In genomic region chr6:114543696-114544095, GRCh38 we compare ENCODE assay signal across 19 cellular contexts.
DNase-seq lines count a peak whose midpoint lies in the region; ATAC-seq and TF ChIP-seq lines count a peak whose summit lies in the region.
"Had no signal": no experiment of that assay in that cellular context is flagged by ENCODE, and none has a peak within 500 bp of the region (broad histone marks: within the 10 kb centered on the region; RNA-seq: fewer than 3 reads in every experiment).

No MANE protein-coding gene starts in this region.

- H3K79me2 ChIP-seq in GM23338 (replicated peaks; ENCODE audit: insufficient read depth) = no peaks in the 10 kb centered on the region
- H3K79me2 ChIP-seq in PC-3 (ENCODE audit: low read length) = no peaks in the 10 kb centered on the region
- H3K79me2 ChIP-seq in smooth muscle cell (ENCODE audit: low read depth) = no peaks in the 10 kb centered on the region

- no peaks in the 10 kb centered on the region for H3K27me3 ChIP-seq in GM23338 (ENCODE audit: insufficient read depth)
- no peaks in the 10 kb centered on the region for H3K27me3 ChIP-seq in PC-3 (ENCODE audit: low read length)
- no peaks in the 10 kb centered on the region for H3K27me3 ChIP-seq in smooth muscle cell (ENCODE audit: low read depth)
- H3K27me3 ChIP-seq in suprapubic skin = no peaks in the 10 kb centered on the region
- H3K27me3 ChIP-seq: BLaER1 treated with 17β-estradiol and CSF1 and Interleukin-3, amounts not matched to agents 10 nM and 100 nM had no signal

- no peak for TF ChIP-seq EP300 in suprapubic skin (IDR thresholded peaks at IDR 0.05)

- H3K27me3 Mint-ChIP-seq in GM23338 (ENCODE audit: insufficient read depth, low read depth, poor library complexity) = peaks cover 2% of the 10 kb centered on the region
- H3K27me3 Mint-ChIP-seq: B cell, IgD-negative memory B cell had no signal

- BruUV-seq in PC-3 (replicated peaks; lab: Mats Ljungman, UMichigan) = no TSS peak

- CTCF ChIA-PET in PC-3 (lab: Charles Lee) = no interaction called here

- H3K9me3 ChIP-seq in PC-3 (ENCODE audit: low read length) (no peaks in the 10 kb centered on the region), smooth muscle cell (replicated peaks; ENCODE audit: low read depth) (no peaks in the 10 kb centered on the region), suprapubic skin (no peaks in the 10 kb centered on the region)

- no peak overlapping the region for H3K4me2 ChIP-seq in GM23338
- H3K4me2 ChIP-seq in PC-3 (ENCODE audit: low read length) = no peak overlapping the region
- H3K4me2 ChIP-seq in smooth muscle cell = no peak overlapping the region
- H3K4me2 ChIP-seq: BLaER1 treated with 17β-estradiol and CSF1 and Interleukin-3, amounts not matched to agents 10 nM and 100 nM had no signal

- H3K27ac Mint-ChIP-seq in GM23338 = no peak overlapping the region
- H3K27ac Mint-ChIP-seq: B cell; CD8-positive, alpha-beta T cell; IgD-negative memory B cell had no signal

- peaks cover 5% of the 10 kb centered on the region for H3K9me2 ChIP-seq in GM23338 (ENCODE audit: insufficient read depth)
- no peaks in the 10 kb centered on the region for H3K9me2 ChIP-seq in PC-3 (replicated peaks; ENCODE audit: low read length)

- H4K20me1 ChIP-seq in GM23338 (replicated peaks; ENCODE audit: insufficient read depth) (no peaks in the 10 kb centered on the region), PC-3 (ENCODE audit: low read length) (no peaks in the 10 kb centered on the region), smooth muscle cell (ENCODE audit: low read depth) (no peaks in the 10 kb centered on the region)
- H4K20me1 ChIP-seq: BLaER1 treated with 17β-estradiol and CSF1 and Interleukin-3, amounts not matched to agents 10 nM and 100 nM had no signal

- H3K27ac ChIP-seq in GM23338 (ENCODE audit: low read depth) (no peak overlapping the region), PC-3 (ENCODE audit: low read length) (no peak overlapping the region), smooth muscle cell (ENCODE audit: low read depth) (no peak overlapping the region), suprapubic skin (no peak overlapping the region)
- H3K27ac ChIP-seq: BLaER1 treated with 17β-estradiol and CSF1 and Interleukin-3, amounts not matched to agents 10 nM and 100 nM had no signal

- H3K4me3 ChIP-seq in GM23338 (no peak overlapping the region), PC-3 (ENCODE audit: low read length) (no peak overlapping the region), smooth muscle cell (no peak overlapping the region), suprapubic skin (no peak overlapping the region)
- H3K4me3 ChIP-seq: BLaER1 treated with 17β-estradiol and CSF1 and Interleukin-3, amounts not matched to agents 10 nM and 100 nM; GM12878 had no signal

- no peak overlapping the region for H3K9ac ChIP-seq in PC-3 (ENCODE audit: low read length)
- no peak overlapping the region for H3K9ac ChIP-seq in smooth muscle cell (ENCODE audit: low read depth)
- H3K9ac ChIP-seq: BLaER1 treated with 17β-estradiol and CSF1 and Interleukin-3, amounts not matched to agents 10 nM and 100 nM had no signal

- ATAC-seq in GM23338 = no peak
- no peak for ATAC-seq in PC-3
- ATAC-seq: CD8-positive, alpha-beta T cell; GM12878 had no signal

- no peaks in the 10 kb centered on the region for H3K9me3 Mint-ChIP-seq in GM23338

- H3K4me3 Mint-ChIP-seq in GM23338 = no peak overlapping the region
- H3K4me3 Mint-ChIP-seq: B cell; CD8-positive, alpha-beta T cell; IgD-negative memory B cell had no signal

- intact Hi-C loops in PC-3 (cut with micrococcal nuclease) = no loop called here

- H3K36me3 ChIP-seq in GM23338 (ENCODE audit: insufficient read depth) (no peaks in the 10 kb centered on the region), PC-3 (ENCODE audit: low read depth, low read length) (no peaks in the 10 kb centered on the region), smooth muscle cell (ENCODE audit: low read depth) (no peaks in the 10 kb centered on the region), suprapubic skin (no peaks in the 10 kb centered on the region)
- H3K36me3 ChIP-seq: BLaER1 treated with 17β-estradiol and CSF1 and Interleukin-3, amounts not matched to agents 10 nM and 100 nM had no signal

- H3K4me1 Mint-ChIP-seq in GM23338 = no peaks in the 10 kb centered on the region; the same call in 2 of the 3 replicates
- H3K4me1 Mint-ChIP-seq: B cell, IgD-negative memory B cell had no signal

- WGBS in smooth muscle cell (ENCODE audit: low lambda C conversion rate) = 69% methylated on average over 2 of the region's 2 CpGs
- WGBS in suprapubic skin = 43% methylated on average over 2 of the region's 2 CpGs

- DNase-seq in NCI-H748 (lab: John Stamatoyannopoulos, UW; ENCODE audit: unreplicated experiment) (peak; percentile 3), NCI-H748 treated with DMSO at 0.1 percent for 48 hours (lab: John Stamatoyannopoulos, UW) (no peak), GM23338 (ENCODE audit: low spot score) (peak; percentile 8), PC-3 (peak; percentile 7), smooth muscle cell (lab: John Stamatoyannopoulos, UW; ENCODE audit: unreplicated experiment) (no peak), suprapubic skin (ENCODE audit: low spot score in 2 of 2) (no peak), NCI-H2029 (lab: John Stamatoyannopoulos, UW) (no peak)
- DNase-seq: 8988T; Calu3; CD8-positive, alpha-beta T cell; DMS 273 treated with DMSO at 0.1 percent for 48 hours; DMS53; DND-41; EL; KBM-7 had no signal

- H3K36me3 Mint-ChIP-seq in GM23338 (ENCODE audit: low read depth) = no peaks in the 10 kb centered on the region; the same call in 2 of the 3 replicates
- H3K36me3 Mint-ChIP-seq: CD8-positive, alpha-beta T cell had no signal

- H3F3A ChIP-seq in GM23338 (replicated peaks; ENCODE audit: low read depth) (no peaks in the 10 kb centered on the region), PC-3 (ENCODE audit: low read length, unreplicated experiment) (no peaks in the 10 kb centered on the region), smooth muscle cell (ENCODE audit: low read depth) (no peaks in the 10 kb centered on the region)

- peak; percentile 34 to 62 for TF ChIP-seq CTCF in GM23338 (conservative IDR thresholded peaks at IDR 0.05; ENCODE audit: low read depth in 2 of 2)
- no peak for TF ChIP-seq CTCF in PC-3 (conservative IDR thresholded peaks at IDR 0.05; ENCODE audit: low read depth, low read length)
- TF ChIP-seq CTCF in smooth muscle cell (IDR thresholded peaks at IDR 0.05; ENCODE audit: borderline replicate concordance, insufficient read depth, poor library complexity, severe bottlenecking) = no peak
- no peak for TF ChIP-seq CTCF in suprapubic skin (IDR thresholded peaks at IDR 0.05)

- H2AFZ ChIP-seq in GM23338 = no peak overlapping the region
- no peak overlapping the region for H2AFZ ChIP-seq in PC-3 (ENCODE audit: low read length)
- no peak overlapping the region for H2AFZ ChIP-seq in smooth muscle cell (ENCODE audit: low read depth)

- POLR2A ChIA-PET in PC-3 (lab: Charles Lee; ENCODE audit: unreplicated experiment) = no interaction called here

- H3K4me1 ChIP-seq in GM23338 (ENCODE audit: insufficient read depth) (no peaks in the 10 kb centered on the region), PC-3 (ENCODE audit: insufficient read depth, low read length) (no peaks in the 10 kb centered on the region), smooth muscle cell (ENCODE audit: low read depth) (no peaks in the 10 kb centered on the region), suprapubic skin (no peaks in the 10 kb centered on the region)

- no peak for TF ChIP-seq POLR2A in suprapubic skin (IDR thresholded peaks at IDR 0.05)

TF ChIP-seq in GM23338, 12 proteins besides CTCF, POLR2A, EP300 and RAD21 (continues in another document):
- TF ChIP-seq JUNB (IDR thresholded peaks at IDR 0.05; ENCODE audit: unreplicated experiment) = no peak

Comparison
In these comparisons a context has a peak if more than half of its experiments do, and no peak if none do; other contexts are left out.
1. DNase-seq: peak in NCI-H748 (single experiment), GM23338 (single experiment) and PC-3 (single experiment); none in NCI-H748 treated with DMSO at 0.1 percent for 48 hours (single experiment), smooth muscle cell (single experiment), suprapubic skin (0 of 2) and NCI-H2029 (single experiment).
2. CTCF ChIP-seq: peak in GM23338 (2 of 2); none in PC-3 (single experiment), smooth muscle cell (single experiment) and suprapubic skin (0 of 2).